ENCODE assay signal across 8 cellular contexts in genomic region chr12:47079365-47079893, GRCh38. TPM values are rescaled to one million over a fixed set of nuclear protein-coding genes. Genes with fewer than 3 reads are reported as not detected.
A peak's percentile ranks its signal among the peaks of the same experiment; 100 is the strongest.
DNase-seq lines count a peak whose midpoint lies in the region; ATAC-seq, FAIRE-seq and TF ChIP-seq lines count a peak whose summit lies in the region.

TSS of gene PCED1B (plus strand) at chr12:47079621. CDS start at chr12:47235064, 155,443 bp downstream.

- peak; percentile 50 for TF ChIP-seq CTCF in AG04449 (IDR thresholded peaks at IDR 0.05; ENCODE audit: insufficient read depth, low read length, missing control alignments)

- intact Hi-C loops in activated T-helper 2 cell treated with anti-CD3 and anti-CD28 coated beads, Interferon-gamma antibody, Interleukin-2, Interleukin-4, amounts not matched to agents 10 μg/mL and 5 μg/mL and 100 μg/mL, durations not matched to agents 14 hours and 24 hours and 36 hours (cut with micrococcal nuclease), result loop anchor here (2.0 kb wide), 1 partner anchor 227 kb away; no protein-coding TSS in a partner anchor

- ATAC-seq in GM18907 (IDR thresholded peaks at IDR 0.05; ENCODE audit: unreplicated experiment) (peak; percentile 75), HG03520 (IDR thresholded peaks at IDR 0.05; ENCODE audit: unreplicated experiment) (peak; percentile 49)

- H3K27me3 Mint-ChIP-seq in activated T-helper 2 cell treated with anti-CD3 and anti-CD28 coated beads, Interferon-gamma antibody, Interleukin-2, Interleukin-4, amounts not matched to agents 10 μg/mL and 5 μg/mL and 100 μg/mL, durations not matched to agents 14 hours and 24 hours and 36 hours (ENCODE audit: low read depth), result no peaks in the 10 kb centered on the region

- H3K4me3 Mint-ChIP-seq in activated T-helper 2 cell treated with anti-CD3 and anti-CD28 coated beads, Interferon-gamma antibody, Interleukin-2, Interleukin-4, amounts not matched to agents 10 μg/mL and 5 μg/mL and 100 μg/mL, durations not matched to agents 14 hours and 24 hours and 36 hours (ENCODE audit: low read depth), result peak within 1 kb of the TSS; percentile 97

- peak within 1 kb of the TSS; percentile 95 for H3K27ac Mint-ChIP-seq in activated T-helper 2 cell treated with anti-CD3 and anti-CD28 coated beads, Interferon-gamma antibody, Interleukin-2, Interleukin-4, amounts not matched to agents 10 μg/mL and 5 μg/mL and 100 μg/mL, durations not matched to agents 14 hours and 24 hours and 36 hours

- peaks cover 33% of the 10 kb centered on the region for H3K36me3 Mint-ChIP-seq in activated T-helper 2 cell treated with anti-CD3 and anti-CD28 coated beads, Interferon-gamma antibody, Interleukin-2, Interleukin-4, amounts not matched to agents 10 μg/mL and 5 μg/mL and 100 μg/mL, durations not matched to agents 14 hours and 24 hours and 36 hours (ENCODE audit: low read depth)

- DNase-seq in AG04449 (ENCODE audit: low read depth, low spot score) (no peak), RCC 7860 (ENCODE audit: low spot score) (peak; percentile 39), frontal cortex (ENCODE audit: low spot score in 2 of 2) (peak; percentile 39 to 43), nucleus accumbens (lab: John Stamatoyannopoulos, UW) (peak in 44 of 56 donors; percentile 4 to 67 (median 32))
- peak; percentile 57 for DNase-seq in activated T-helper 2 cell treated with anti-CD3 and anti-CD28 coated beads, Interferon-gamma antibody, Interleukin-2, Interleukin-4, amounts not matched to agents 10 μg/mL and 5 μg/mL and 100 μg/mL, durations not matched to agents 14 hours and 24 hours and 36 hours (ENCODE audit: low spot score)

- peak within 1 kb of the TSS; percentile 37 for H3K27ac ChIP-seq in temporal lobe (ENCODE audit: low read depth, low read length)

- peaks cover 62% of the 10 kb centered on the region for H3K4me1 Mint-ChIP-seq in activated T-helper 2 cell treated with anti-CD3 and anti-CD28 coated beads, Interferon-gamma antibody, Interleukin-2, Interleukin-4, amounts not matched to agents 10 μg/mL and 5 μg/mL and 100 μg/mL, durations not matched to agents 14 hours and 24 hours and 36 hours (ENCODE audit: low read depth)

- CTCF ChIA-PET in AG04449 (lab: Yijun Ruan, JAX), result interaction anchor here (1.3 to 3.6 kb wide), 8 partner anchors 9 to 318 kb away, joined by 3 to 28 read pairs (median 5); no protein-coding TSS in a partner anchor

- H3K4me3 ChIP-seq in AG04449 (ENCODE audit: low read depth, low read length), result peak within 1 kb of the TSS; percentile 85

- POLR2A ChIA-PET in AG04449 (lab: Yijun Ruan, JAX), result interaction anchor here (0.5 to 2.5 kb wide), 10 partner anchors 9 to 317 kb away, joined by 3 to 13 read pairs (median 4); no protein-coding TSS in a partner anchor

- FAIRE-seq in RCC 7860 (lab: Jason Lieb, UNC) (no peak), frontal cortex (lab: Jason Lieb, UNC) (no peak)

- no peaks in the 10 kb centered on the region for H3K9me3 Mint-ChIP-seq in activated T-helper 2 cell treated with anti-CD3 and anti-CD28 coated beads, Interferon-gamma antibody, Interleukin-2, Interleukin-4, amounts not matched to agents 10 μg/mL and 5 μg/mL and 100 μg/mL, durations not matched to agents 14 hours and 24 hours and 36 hours

RNA-seq across cellular contexts. Expression of gene PCED1B, which starts in this region (rescaled TPM):
- total RNA-seq in activated T-helper 2 cell treated with anti-CD3 and anti-CD28 coated beads, Interferon-gamma antibody, Interleukin-2, Interleukin-4, amounts not matched to agents 10 μg/mL and 5 μg/mL and 100 μg/mL, durations not matched to agents 14 hours and 24 hours and 36 hours, result 49.9 and 50.4 TPM in 2 replicates
- total RNA-seq in frontal cortex (0.41 TPM), temporal lobe (0.25 TPM)

Comparison
In these comparisons a context has a peak if more than half of its experiments do, and no peak if none do; other contexts are left out.
1. RNA of gene PCED1B (total RNA-seq): 49.9 to 50.4 TPM in activated T-helper 2 cell treated with anti-CD3 and anti-CD28 coated beads, Interferon-gamma antibody, Interleukin-2, Interleukin-4, amounts not matched to agents 10 μg/mL and 5 μg/mL and 100 μg/mL, durations not matched to agents 14 hours and 24 hours and 36 hours; 0.41 TPM in frontal cortex (single experiment) and 0.25 TPM in temporal lobe (single experiment); every median in the first group is over 10 times any median in the second.
2. Peak in DNase-seq in frontal cortex; RNA of the gene not detected or under 1 TPM.